ENCODE assay signal across 21 cellular contexts in genomic region chr1:64427879-64428278, GRCh38. TPM values are rescaled to one million over a fixed set of nuclear protein-coding genes. Genes with fewer than 3 reads are reported as not detected.
A peak's percentile ranks its signal among the peaks of the same experiment; 100 is the strongest.
DNase-seq lines count a peak whose midpoint lies in the region; ATAC-seq and TF ChIP-seq lines count a peak whose summit lies in the region.
"Had no signal": no experiment of that assay in that cellular context is flagged by ENCODE, and none has a peak within 500 bp of the region (broad histone marks: within the 10 kb centered on the region; RNA-seq: fewer than 3 reads in every experiment).

No MANE protein-coding gene starts in this region.

- no peak for TF ChIP-seq CTCF in left lung (IDR thresholded peaks at IDR 0.05)

- no peak overlapping the region for H3K4me3 ChIP-seq in left lung
- H3K4me3 ChIP-seq: BLaER1, GM12878 had no signal

- intact Hi-C loops in left lung (cut with DNase I): no loop called here

- ATAC-seq in left lung (peak; percentile 77), HG03439 (IDR thresholded peaks at IDR 0.05; ENCODE audit: unreplicated experiment) (no peak)
- ATAC-seq: GM12878 had no signal

- H3K36me3 ChIP-seq in left lung: no peaks in the 10 kb centered on the region
- H3K36me3 ChIP-seq: BE2C, BLaER1 had no signal

- H3K4me1 ChIP-seq in left lung: no peaks in the 10 kb centered on the region
- H3K4me1 ChIP-seq: BE2C, BLaER1 had no signal

- no peaks in the 10 kb centered on the region for H3K27me3 ChIP-seq in left lung
- H3K27me3 ChIP-seq: BE2C, BLaER1 had no signal

- peak; percentile 65 for DNase-seq in DMS53 (lab: John Stamatoyannopoulos, UW)
- peak; percentile 71 for DNase-seq in DMS53 treated with DMSO at 0.1 percent for 48 hours (lab: John Stamatoyannopoulos, UW; ENCODE audit: unreplicated experiment)
- DNase-seq in left lung: no peak
- DNase-seq in medulla oblongata (ENCODE audit: extremely low spot score): no peak
- DNase-seq: 8988T; ACHN; BE2C; C1 segment of cervical spinal cord; CD4-positive, alpha-beta memory T cell; CD4-positive, CD25-positive, alpha-beta regulatory T cell; CD8-positive, alpha-beta memory T cell; COR-L47; DMS 273 treated with DMSO at 0.1 percent for 48 hours; DMS153; DMS79; DND-41; EL; GDM1 had no signal

- no peak overlapping the region for H3K27ac ChIP-seq in left lung
- H3K27ac ChIP-seq: BLaER1 had no signal

- no peaks in the 10 kb centered on the region for H3K9me3 ChIP-seq in left lung
- H3K9me3 ChIP-seq: BE2C, BLaER1 had no signal

RNA-seq across cellular contexts. Expression of gene CACHD1, which starts 42.0 kb away (rescaled TPM):
- total RNA-seq in left lung: 10 to 100 TPM; 11.3 to 17.9 TPM

Comparison
In these comparisons a context has a peak if more than half of its experiments do, and no peak if none do; other contexts are left out.
1. DNase-seq: peak in DMS53 (single experiment) and DMS53 treated with DMSO at 0.1 percent for 48 hours (single experiment); none in left lung (0 of 2) and medulla oblongata (single experiment).